8 cellular contexts compared by ENCODE assay signal in the genomic region with DNA sequence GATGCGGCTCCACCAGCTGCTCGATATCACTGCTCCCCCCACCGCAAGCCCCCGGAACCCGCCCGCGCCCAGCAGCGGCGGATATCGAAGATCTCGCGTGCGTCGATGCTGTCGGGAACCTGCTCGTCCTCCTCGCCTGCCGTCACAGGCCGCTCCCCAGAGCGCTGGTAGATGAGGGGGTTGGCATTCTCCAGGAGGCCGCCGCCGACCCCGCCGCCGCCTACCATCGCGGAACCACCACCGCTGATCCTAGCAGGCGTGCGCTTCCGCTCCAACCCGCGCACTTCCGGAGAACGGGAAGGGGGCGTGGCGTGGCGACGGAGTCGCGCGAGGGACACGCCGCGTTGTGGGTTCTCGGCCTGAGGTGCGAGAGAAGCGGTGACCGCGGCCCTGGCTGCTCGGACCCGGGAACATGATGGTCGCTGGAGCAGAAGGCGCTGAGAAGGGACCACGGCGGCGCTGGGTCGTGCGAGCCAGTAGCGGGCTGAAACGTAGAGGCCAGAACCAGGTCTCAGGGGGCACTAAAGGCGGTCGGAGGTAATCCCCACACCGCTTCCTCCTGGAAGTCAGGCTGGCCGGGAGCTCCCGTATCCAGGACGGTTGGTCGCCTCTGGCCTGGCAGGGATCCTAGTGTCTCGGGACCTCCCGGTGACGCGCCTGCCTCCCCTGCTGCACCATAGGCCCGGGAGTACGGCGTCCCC. TPM values are rescaled to one million over a fixed set of nuclear protein-coding genes. Genes with fewer than 3 reads are reported as not detected.
DNase-seq lines count a peak whose midpoint lies in the region; ATAC-seq lines count a peak whose summit lies in the region.

Gene CIAO2B, minus strand, starts transcription at position 265 of the 701 bp plus-strand sequence. Its CDS starts 38 bp downstream, at position 227.

- DNase-seq in A172 (ENCODE audit: low spot score) (peak; percentile 59), NCI-H2227 treated with DMSO at 0.1 percent for 48 hours (lab: John Stamatoyannopoulos, UW) (peak; percentile 49), caudate nucleus (lab: John Stamatoyannopoulos, UW) (peak in 59 of 61 donors; percentile 14 to 90 (median 80)), iris pigment epithelial cell (ENCODE audit: low read depth) (peak; percentile 84)
- peak; percentile 82 for DNase-seq in activated CD4-positive, CD25-positive, alpha-beta regulatory T cell treated with anti-CD3 and anti-CD28 coated beads, Interleukin-2, amount 50 U/mL, for 16 hours (ENCODE audit: low read depth, low spot score)
- peak; percentile 79 to 89 for DNase-seq in stimulated activated CD4-positive, alpha-beta T cell treated with anti-CD3 and anti-CD28 coated beads, Interleukin-12 subunit alpha, Interleukin-12 subunit beta, amount 100 ng/mL, for 24 hours (ENCODE audit: low read depth in 2 of 2)

- peak within 1 kb of the TSS; percentile 93 for H3K27ac ChIP-seq in caudate nucleus (ENCODE audit: low read depth, low read length)

- ATAC-seq in GM18858 (IDR thresholded peaks at IDR 0.05; ENCODE audit: unreplicated experiment) = peak; percentile 50
- peak; percentile 72 for ATAC-seq in HG03095 (IDR thresholded peaks at IDR 0.05; ENCODE audit: unreplicated experiment)

RNA-seq across cellular contexts. Expression of gene CIAO2B, which starts in this region (rescaled TPM):
- 150 and 174 TPM in 2 replicates for total RNA-seq in A172 (2014; rRNA removed; shearing (Covaris generic))

Comparison
In these comparisons a context has a peak if more than half of its experiments do, and no peak if none do; other contexts are left out.
1. Peak in every context shown above with its lines: DNase-seq, ATAC-seq and H3K27ac ChIP-seq.